Comparison of ENCODE assay signal across 9 cellular contexts in genomic region chr5:65544473-65544872, GRCh38.
"Had no signal": no experiment of that assay in that cellular context is flagged by ENCODE, and none has a peak within 500 bp of the region (broad histone marks: within the 10 kb centered on the region; RNA-seq: fewer than 3 reads in every experiment).

No MANE protein-coding gene starts in this region.

- H3K4me3 Mint-ChIP-seq: IgD-negative memory B cell had no signal

- H3K4me1 ChIP-seq: HAP-1 had no signal

- H3K4me3 ChIP-seq: GM23248, HAP-1 had no signal

- H3K4me1 Mint-ChIP-seq: IgD-negative memory B cell had no signal

- H3K27ac ChIP-seq: GM23248, HL-60 had no signal

- H3K9ac ChIP-seq: GM23248 had no signal

- H3K9me3 Mint-ChIP-seq: IgD-negative memory B cell had no signal

- H3K9me3 ChIP-seq: HAP-1 had no signal

- DNase-seq: GM23248, GOT3, H7, KG1 had no signal

- H3K27ac Mint-ChIP-seq: IgD-negative memory B cell had no signal

- FAIRE-seq: HepG2 had no signal

- ATAC-seq: HCT116, HepG2 had no signal

- H2AFZ ChIP-seq: GM23248 had no signal

- H3K27me3 Mint-ChIP-seq: IgD-negative memory B cell had no signal
